ENCODE assay signal across 22 cellular contexts in the genomic region with DNA sequence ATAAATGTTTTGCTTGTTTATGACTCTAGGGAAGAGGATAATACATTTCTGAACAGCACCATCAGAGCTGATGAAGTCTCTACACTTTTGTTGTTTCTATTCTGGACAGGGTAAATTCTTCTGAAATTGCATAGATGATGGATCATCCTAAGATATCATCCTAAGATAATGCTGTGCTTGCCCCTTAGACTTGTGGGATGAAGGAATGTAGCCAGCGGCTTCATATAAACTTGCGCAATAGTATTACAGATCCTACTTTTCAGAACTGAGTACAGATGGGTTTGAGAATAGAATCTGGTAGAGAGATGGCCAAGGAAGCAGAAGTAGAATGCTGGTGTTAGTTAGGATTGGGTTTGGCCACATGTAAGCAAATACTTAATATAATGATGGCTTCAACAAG.
DNase-seq lines count a peak whose midpoint lies in the region; ATAC-seq, FAIRE-seq and TF ChIP-seq lines count a peak whose summit lies in the region.
"Had no signal": no experiment of that assay in that cellular context is flagged by ENCODE, and none has a peak within 500 bp of the region (broad histone marks: within the 10 kb centered on the region; RNA-seq: fewer than 3 reads in every experiment).

No MANE protein-coding gene starts in this region.

- H3K27me3 Mint-ChIP-seq in astrocyte (ENCODE audit: low read depth, unreplicated experiment) (no peaks in the 10 kb centered on the region), endodermal cell (ENCODE audit: insufficient read depth) (no peaks in the 10 kb centered on the region)
- H3K27me3 Mint-ChIP-seq: CD4-positive, alpha-beta memory T cell had no signal

- H3K9ac ChIP-seq in GM23248: no peak overlapping the region
- H3K9ac ChIP-seq in astrocyte (ENCODE audit: low read length): no peak overlapping the region
- H3K9ac ChIP-seq in endodermal cell (ENCODE audit: extremely low read depth, low read length, poor library complexity, severe bottlenecking): no peak overlapping the region

- H3K9me3 Mint-ChIP-seq in astrocyte (ENCODE audit: unreplicated experiment) (no peaks in the 10 kb centered on the region), endodermal cell (no peaks in the 10 kb centered on the region)
- H3K9me3 Mint-ChIP-seq: T-cell had no signal

- no peaks in the 10 kb centered on the region for H3K9me2 ChIP-seq in GM23248 (ENCODE audit: insufficient read depth)

- H3K36me3 ChIP-seq in GM23248 (ENCODE audit: low read depth) (no peaks in the 10 kb centered on the region), astrocyte (ENCODE audit: insufficient read depth, low read length) (no peaks in the 10 kb centered on the region), endodermal cell (ENCODE audit: control insufficient read depth, insufficient read depth, low read length) (no peaks in the 10 kb centered on the region)

- FAIRE-seq in D721Med (lab: Jason Lieb, UNC) (peak; percentile 71), astrocyte (lab: Jason Lieb, UNC) (no peak)

- H3K27ac ChIP-seq in GM23248 (no peak overlapping the region), astrocyte (ENCODE audit: low read depth, low read length) (no peak overlapping the region), endodermal cell (ENCODE audit: low read depth, low read length) (no peak overlapping the region)

- H2AFZ ChIP-seq in GM23248 (no peak overlapping the region), astrocyte (ENCODE audit: low read depth, low read length) (no peak overlapping the region)

- H3K4me3 ChIP-seq in GM23248 (no peak overlapping the region), astrocyte (ENCODE audit: insufficient read depth, low read depth, low read length) (no peak overlapping the region), endodermal cell (ENCODE audit: low read length) (no peak overlapping the region)

- in situ Hi-C loops in GM23248 (cut with MboI): no loop called here
- in situ Hi-C loops in GM13976 (cut with MboI; ENCODE audit: low sequenced_read_pairs, unreplicated experiment): no loop called here

- 54 to 63% methylated on average over 2 of the region's 2 CpGs for WGBS in GM23248 (ENCODE audit: low coverage in 1 of 2, low lambda C conversion rate in 2 of 2, missing lambda C conversion rate in 2 of 2), 2 experiments
- WGBS in endodermal cell (ENCODE audit: insufficient coverage in 1 of 2, insufficient read length in 1 of 2), 2 experiments: 98 to 100% methylated on average over 2 of the region's 2 CpGs

- H4K20me1 ChIP-seq in GM23248 (ENCODE audit: insufficient read depth): no peaks in the 10 kb centered on the region
- no peaks in the 10 kb centered on the region for H4K20me1 ChIP-seq in astrocyte (ENCODE audit: insufficient read depth, low read length)

- H3K27ac Mint-ChIP-seq in astrocyte (ENCODE audit: unreplicated experiment) (no peak overlapping the region), endodermal cell (no peak overlapping the region)
- H3K27ac Mint-ChIP-seq: B cell; CD4-positive, alpha-beta memory T cell; T-cell had no signal

- peaks cover 4% of the 10 kb centered on the region; the same call in 1 of the 2 replicates for H3F3A ChIP-seq in GM23248 (ENCODE audit: insufficient read depth)

- H3K4me3 Mint-ChIP-seq in astrocyte (ENCODE audit: unreplicated experiment) (no peak overlapping the region), endodermal cell (no peak overlapping the region)
- H3K4me3 Mint-ChIP-seq: B cell; CD4-positive, alpha-beta memory T cell; T-cell had no signal

- no peak for TF ChIP-seq CTCF in D721Med (IDR thresholded peaks at IDR 0.05; ENCODE audit: insufficient read depth, missing control alignments)
- TF ChIP-seq CTCF in astrocyte (IDR thresholded peaks at IDR 0.05; ENCODE audit: insufficient read depth, low read depth, low read length): no peak
- no peak for TF ChIP-seq CTCF in GM13976 (IDR thresholded peaks at IDR 0.05; ENCODE audit: borderline replicate concordance, control extremely low read depth, extremely low read depth, insufficient read depth, missing control alignments)
- TF ChIP-seq CTCF in endodermal cell (conservative IDR thresholded peaks at IDR 0.05): no peak

- H3K4me1 ChIP-seq in GM23248 (ENCODE audit: insufficient read depth): peaks cover 16% of the 10 kb centered on the region; the same call in 1 of the 2 replicates
- H3K4me1 ChIP-seq in astrocyte (ENCODE audit: insufficient read depth, low read length): no peaks in the 10 kb centered on the region
- H3K4me1 ChIP-seq in endodermal cell (ENCODE audit: control insufficient read depth, insufficient read depth, low read length): no peaks in the 10 kb centered on the region

- H3K9me3 ChIP-seq in GM23248 (ENCODE audit: low read depth) (no peaks in the 10 kb centered on the region), astrocyte (ENCODE audit: insufficient read depth, low read depth, low read length) (no peaks in the 10 kb centered on the region), endodermal cell (ENCODE audit: control insufficient read depth, low read length) (no peaks in the 10 kb centered on the region)

- H3K4me2 ChIP-seq in GM23248 (ENCODE audit: unreplicated experiment) (no peak overlapping the region), astrocyte (ENCODE audit: low read length) (no peak overlapping the region)

- H3K4me1 Mint-ChIP-seq in astrocyte (ENCODE audit: low read depth, unreplicated experiment): peaks cover 14% of the 10 kb centered on the region
- no peaks in the 10 kb centered on the region for H3K4me1 Mint-ChIP-seq in endodermal cell
- H3K4me1 Mint-ChIP-seq: B cell; CD4-positive, alpha-beta memory T cell; T-cell had no signal

- H3K27me3 ChIP-seq in GM23248 (replicated peaks; ENCODE audit: insufficient read depth) (no peaks in the 10 kb centered on the region; the same call in 1 of the 2 replicates), astrocyte (ENCODE audit: insufficient read depth, low read length) (no peaks in the 10 kb centered on the region), endodermal cell (ENCODE audit: control insufficient read depth, insufficient read depth, low read length, poor library complexity, severe bottlenecking) (no peaks in the 10 kb centered on the region)

- H3K36me3 Mint-ChIP-seq in astrocyte (ENCODE audit: low read depth, unreplicated experiment) (no peaks in the 10 kb centered on the region), endodermal cell (ENCODE audit: low read depth) (no peaks in the 10 kb centered on the region)
- H3K36me3 Mint-ChIP-seq: CD4-positive, alpha-beta memory T cell; T-cell had no signal

- DNase-seq in D721Med (ENCODE audit: insufficient read length, low spot score) (no peak), GM23248 (peak; percentile 35), astrocyte (ENCODE audit: low read depth) (peak; percentile 45), iris pigment epithelial cell (ENCODE audit: low read depth) (peak; percentile 83), GM13976 (ENCODE audit: low spot score) (no peak), endodermal cell (no peak)
- no peak for DNase-seq in activated CD4-positive, alpha-beta T cell treated with anti-CD3 and anti-CD28 coated beads, Interleukin-2, amount 50 U/mL, for 48 hours
- DNase-seq: ACHN; Calu3; CD4-positive, alpha-beta memory T cell; DMS79 treated with DMSO at 0.1 percent for 48 hours; GDM1; H7; Kasumi-1; NCI-H1417 treated with DMSO at 0.1 percent for 48 hours; NCI-H1930; NCI-H446 treated with DMSO at 0.1 percent for 48 hours; NCI-H748 treated with DMSO at 0.1 percent for 48 hours; PC-3; T-cell had no signal

- ATAC-seq in GM21529 (IDR thresholded peaks at IDR 0.05; ENCODE audit: unreplicated experiment): no peak
- ATAC-seq: PC-3, T-cell had no signal

- H3K79me2 ChIP-seq in GM23248 (ENCODE audit: insufficient read depth) (no peaks in the 10 kb centered on the region), astrocyte (ENCODE audit: insufficient read depth, low read length) (no peaks in the 10 kb centered on the region)

Comparison
In these comparisons a context has a peak if more than half of its experiments do, and no peak if none do; other contexts are left out.
1. DNase-seq: peak in GM23248 (single experiment), astrocyte (single experiment) and iris pigment epithelial cell (single experiment); none in D721Med (single experiment), GM13976 (single experiment), endodermal cell (single experiment) and activated CD4-positive, alpha-beta T cell treated with anti-CD3 and anti-CD28 coated beads, Interleukin-2, amount 50 U/mL, for 48 hours (0 of 2).